In the genomic region with DNA sequence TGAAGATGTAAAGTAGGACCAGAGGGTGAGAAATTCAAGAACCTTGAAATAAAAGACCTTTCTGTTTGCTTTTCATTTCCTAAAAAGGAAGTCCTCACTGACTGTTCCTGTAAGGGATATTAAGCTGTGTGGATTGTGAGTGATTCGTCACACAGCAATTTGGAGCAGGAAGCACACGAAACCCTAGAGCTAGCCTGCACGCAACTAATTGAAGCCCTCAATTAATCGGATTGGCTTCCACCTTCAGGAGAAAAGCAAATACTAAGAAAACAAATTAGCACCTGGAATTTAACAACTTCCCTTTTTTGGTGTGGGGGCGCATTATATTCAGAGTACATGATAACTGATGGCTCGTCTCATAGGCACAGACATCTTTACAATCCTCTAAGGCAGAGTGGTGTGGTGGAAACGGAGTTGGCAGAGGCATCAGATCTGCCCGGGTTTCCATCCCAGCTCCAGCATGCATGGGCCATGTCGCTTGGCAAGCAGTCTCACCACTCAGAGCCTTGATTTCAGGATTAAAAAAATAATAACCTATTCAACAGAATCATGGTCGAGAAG, we compare ENCODE assay signal across 10 cellular contexts.
DNase-seq lines count a peak whose midpoint lies in the region; ATAC-seq, FAIRE-seq and TF ChIP-seq lines count a peak whose summit lies in the region.
"Had no signal": no experiment of that assay in that cellular context is flagged by ENCODE, and none has a peak within 500 bp of the region (broad histone marks: within the 10 kb centered on the region; RNA-seq: fewer than 3 reads in every experiment).

No MANE protein-coding gene starts in this region.

- ATAC-seq in GM21390 (IDR thresholded peaks at IDR 0.05; ENCODE audit: unreplicated experiment), result no peak

- H3K79me2 ChIP-seq in fibroblast of lung (ENCODE audit: control insufficient read depth, insufficient read depth, low read length), result no peaks in the 10 kb centered on the region

- H3K4me2 ChIP-seq in fibroblast of lung (ENCODE audit: extremely low read depth, insufficient read depth, low read length), result peak overlapping the region; percentile 65

- DNase-seq in DMS 273 (lab: John Stamatoyannopoulos, UW; ENCODE audit: unreplicated experiment) (peak; percentile 34), DMS 273 treated with DMSO at 0.1 percent for 48 hours (lab: John Stamatoyannopoulos, UW) (no peak), NCI-H82 treated with DMSO at 0.1 percent for 48 hours (lab: John Stamatoyannopoulos, UW; ENCODE audit: unreplicated experiment) (peak; percentile 10), fibroblast of lung (ENCODE audit: low read depth in 2 of 2) (peak; percentile 77 to 93), spleen (no peak), GM12892 (ENCODE audit: insufficient read length) (no peak), GF-D8 (lab: John Stamatoyannopoulos, UW) (no peak)

- H3K36me3 ChIP-seq in fibroblast of lung (ENCODE audit: control insufficient read depth, insufficient read depth, low read length), result no peaks in the 10 kb centered on the region
- H3K36me3 ChIP-seq in spleen, result no peaks in the 10 kb centered on the region
- H3K36me3 ChIP-seq: right atrium auricular region had no signal

- intact Hi-C loops in spleen (cut with DNase I; ENCODE audit: low total_unique reads), result loop anchor here (2.0 to 5.0 kb wide), 2 partner anchors 135 to 181 kb away; no protein-coding TSS in a partner anchor

- TF ChIP-seq CTCF in fibroblast of lung (conservative IDR thresholded peaks at IDR 0.05 in 1 of 2, IDR thresholded peaks at IDR 0.05 in 1 of 2; ENCODE audit: low read depth in 1 of 2, low read length in 2 of 2), result no peak
- TF ChIP-seq CTCF in spleen (IDR thresholded peaks at IDR 0.05 in 8 of 11, conservative IDR thresholded peaks at IDR 0.05 in 3 of 11), result no peak

- peak overlapping the region; percentile 32 for H2AFZ ChIP-seq in fibroblast of lung (ENCODE audit: low read length)

- H3K9ac ChIP-seq in fibroblast of lung (ENCODE audit: insufficient read depth, low read length), result no peak overlapping the region

- H3K4me1 ChIP-seq in fibroblast of lung (ENCODE audit: control insufficient read depth, extremely low read depth, insufficient read depth, low read length), result peaks cover 15% of the 10 kb centered on the region
- H3K4me1 ChIP-seq in spleen, result peaks cover 5 to 37% (median 18%) of the 10 kb centered on the region in 6 donors

- H3K27me3 ChIP-seq in fibroblast of lung (ENCODE audit: control insufficient read depth, insufficient read depth, low read length) (no peaks in the 10 kb centered on the region), spleen (replicated peaks in 1 of 7) (peaks cover 0 to 12% (median 0%) of the 10 kb centered on the region in 7 donors)
- H3K27me3 ChIP-seq: right atrium auricular region had no signal

- H3K9me3 ChIP-seq in fibroblast of lung (ENCODE audit: control insufficient read depth, insufficient read depth, low read depth, low read length) (no peaks in the 10 kb centered on the region), spleen (no peaks in the 10 kb centered on the region)
- H3K9me3 ChIP-seq: right atrium auricular region had no signal

- no peaks in the 10 kb centered on the region for H4K20me1 ChIP-seq in fibroblast of lung (ENCODE audit: control insufficient read depth, extremely low read depth, insufficient read depth, low read length)

- 31 to 39% (median 35%) methylated on average over 10 of the region's 10 CpGs for WGBS in spleen, 5 donors

- H3K27ac ChIP-seq in fibroblast of lung (ENCODE audit: insufficient read depth, low read length) (peak overlapping the region; percentile 80), spleen (peak overlapping the region in 7 of 8 donors; percentile 14 to 67 (median 45))
- H3K27ac ChIP-seq: 22Rv1, right atrium auricular region had no signal

- H3K4me3 ChIP-seq in fibroblast of lung (replicated peaks in 1 of 4; ENCODE audit: control extremely low read depth in 1 of 4, insufficient read depth in 1 of 4, low read depth in 3 of 4, low read length in 4 of 4) (no peak overlapping the region), spleen (no peak overlapping the region)
- H3K4me3 ChIP-seq: right atrium auricular region had no signal

- TF ChIP-seq POLR2A in spleen (IDR thresholded peaks at IDR 0.05) (no peak), GM12892 (IDR thresholded peaks at IDR 0.05; ENCODE audit: low read depth, low read length) (no peak)

- no peak for FAIRE-seq in GM12892 (lab: Jason Lieb, UNC)

Comparison
In these comparisons a context has a peak if more than half of its experiments do, and no peak if none do; other contexts are left out.
1. DNase-seq: peak in DMS 273 (single experiment), NCI-H82 treated with DMSO at 0.1 percent for 48 hours (single experiment) and fibroblast of lung (2 of 2); none in DMS 273 treated with DMSO at 0.1 percent for 48 hours (single experiment), spleen (single experiment), GM12892 (single experiment) and GF-D8 (single experiment).